ENCODE assay signal across 1 cellular context in genomic region chr19:50870417-50871089, GRCh38.
A peak's percentile ranks its signal among the peaks of the same experiment; 100 is the strongest.
TF ChIP-seq lines count a peak whose summit lies in the region.

No MANE protein-coding gene starts in this region.

TF ChIP-seq in K562, 482 proteins besides CTCF, POLR2A, EP300 and RAD21 (continued from another document and continues in another):
- TF ChIP-seq, protein P1, sequence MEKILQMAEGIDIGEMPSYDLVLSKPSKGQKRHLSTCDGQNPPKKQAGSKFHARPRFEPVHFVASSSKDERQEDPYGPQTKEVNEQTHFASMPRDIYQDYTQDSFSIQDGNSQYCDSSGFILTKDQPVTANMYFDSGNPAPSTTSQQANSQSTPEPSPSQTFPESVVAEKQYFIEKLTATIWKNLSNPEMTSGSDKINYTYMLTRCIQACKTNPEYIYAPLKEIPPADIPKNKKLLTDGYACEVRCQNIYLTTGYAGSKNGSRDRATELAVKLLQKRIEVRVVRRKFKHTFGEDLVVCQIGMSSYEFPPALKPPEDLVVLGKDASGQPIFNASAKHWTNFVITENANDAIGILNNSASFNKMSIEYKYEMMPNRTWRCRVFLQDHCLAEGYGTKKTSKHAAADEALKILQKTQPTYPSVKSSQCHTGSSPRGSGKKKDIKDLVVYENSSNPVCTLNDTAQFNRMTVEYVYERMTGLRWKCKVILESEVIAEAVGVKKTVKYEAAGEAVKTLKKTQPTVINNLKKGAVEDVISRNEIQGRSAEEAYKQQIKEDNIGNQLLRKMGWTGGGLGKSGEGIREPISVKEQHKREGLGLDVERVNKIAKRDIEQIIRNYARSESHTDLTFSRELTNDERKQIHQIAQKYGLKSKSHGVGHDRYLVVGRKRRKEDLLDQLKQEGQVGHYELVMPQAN (IDR thresholded peaks at IDR 0.05; ENCODE audit: borderline replicate concordance) = no peak
- TF ChIP-seq, protein P2, sequence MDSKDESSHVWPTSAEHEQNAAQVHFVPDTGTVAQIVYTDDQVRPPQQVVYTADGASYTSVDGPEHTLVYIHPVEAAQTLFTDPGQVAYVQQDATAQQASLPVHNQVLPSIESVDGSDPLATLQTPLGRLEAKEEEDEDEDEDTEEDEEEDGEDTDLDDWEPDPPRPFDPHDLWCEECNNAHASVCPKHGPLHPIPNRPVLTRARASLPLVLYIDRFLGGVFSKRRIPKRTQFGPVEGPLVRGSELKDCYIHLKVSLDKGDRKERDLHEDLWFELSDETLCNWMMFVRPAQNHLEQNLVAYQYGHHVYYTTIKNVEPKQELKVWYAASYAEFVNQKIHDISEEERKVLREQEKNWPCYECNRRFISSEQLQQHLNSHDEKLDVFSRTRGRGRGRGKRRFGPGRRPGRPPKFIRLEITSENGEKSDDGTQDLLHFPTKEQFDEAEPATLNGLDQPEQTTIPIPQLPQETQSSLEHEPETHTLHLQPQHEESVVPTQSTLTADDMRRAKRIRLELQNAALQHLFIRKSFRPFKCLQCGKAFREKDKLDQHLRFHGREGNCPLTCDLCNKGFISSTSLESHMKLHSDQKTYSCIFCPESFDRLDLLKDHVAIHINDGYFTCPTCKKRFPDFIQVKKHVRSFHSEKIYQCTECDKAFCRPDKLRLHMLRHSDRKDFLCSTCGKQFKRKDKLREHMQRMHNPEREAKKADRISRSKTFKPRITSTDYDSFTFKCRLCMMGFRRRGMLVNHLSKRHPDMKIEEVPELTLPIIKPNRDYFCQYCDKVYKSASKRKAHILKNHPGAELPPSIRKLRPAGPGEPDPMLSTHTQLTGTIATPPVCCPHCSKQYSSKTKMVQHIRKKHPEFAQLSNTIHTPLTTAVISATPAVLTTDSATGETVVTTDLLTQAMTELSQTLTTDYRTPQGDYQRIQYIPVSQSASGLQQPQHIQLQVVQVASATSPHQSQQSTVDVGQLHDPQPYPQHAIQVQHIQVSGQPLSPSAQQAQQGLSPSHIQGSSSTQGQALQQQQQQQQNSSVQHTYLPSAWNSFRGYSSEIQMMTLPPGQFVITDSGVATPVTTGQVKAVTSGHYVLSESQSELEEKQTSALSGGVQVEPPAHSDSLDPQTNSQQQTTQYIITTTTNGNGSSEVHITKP (IDR thresholded peaks at IDR 0.05; ENCODE audit: partially characterized antibody) = no peak
- TF ChIP-seq ZKSCAN3 (CRISPR knock-in tag; IDR thresholded peaks at IDR 0.05) (no peak), ZNF740 (CRISPR knock-in tag; IDR thresholded peaks at IDR 0.05) (no peak), ZNF740 (tag; IDR thresholded peaks at IDR 0.05) (no peak), ATF6 (CRISPR knock-in tag; IDR thresholded peaks at IDR 0.05) (no peak), HNRNPK (IDR thresholded peaks at IDR 0.05; ENCODE audit: low read depth, low read length, poor library complexity, severe bottlenecking) (no peak), TCF7L2 (IDR thresholded peaks at IDR 0.05; ENCODE audit: low read depth, low read length) (no peak), TRIM28 (IDR thresholded peaks at IDR 0.05) (no peak), ZNF766 (CRISPR knock-in tag; conservative IDR thresholded peaks at IDR 0.05) (peak; percentile 96), RBM25 (IDR thresholded peaks at IDR 0.05; ENCODE audit: low read depth, low read length, severe bottlenecking) (no peak), PML (IDR thresholded peaks at IDR 0.05; ENCODE audit: low read length) (no peak), HMG20A (CRISPR knock-in tag; conservative IDR thresholded peaks at IDR 0.05) (no peak), YY1 (IDR thresholded peaks at IDR 0.05; ENCODE audit: borderline replicate concordance in 1 of 3, control insufficient read depth in 1 of 3, extremely low read depth in 1 of 3, insufficient read depth in 3 of 3, insufficient read length in 1 of 3, insufficient replicate concordance in 2 of 3, low read depth in 1 of 3, low read length in 2 of 3) (peak in 2 of 3 experiments; percentile 70 to 78), NFE2L1 (tag; IDR thresholded peaks at IDR 0.05; ENCODE audit: borderline replicate concordance, low read depth) (no peak), MYBL2 (IDR thresholded peaks at IDR 0.05; ENCODE audit: low read depth) (no peak), MYBL2 (CRISPR knock-in tag; IDR thresholded peaks at IDR 0.05; ENCODE audit: borderline replicate concordance) (no peak), BACH1 (tag; IDR thresholded peaks at IDR 0.05) (peak; percentile 70), HOMEZ (CRISPR knock-in tag; IDR thresholded peaks at IDR 0.05) (no peak), MTA3 (IDR thresholded peaks at IDR 0.05; ENCODE audit: borderline replicate concordance) (peak; percentile 87; the same call in 1 of the 2 replicates), NFATC3 (IDR thresholded peaks at IDR 0.05) (no peak), PRPF4 (IDR thresholded peaks at IDR 0.05; ENCODE audit: insufficient read depth, low read depth, low read length, poor library complexity, severe bottlenecking) (no peak), GTF2A2 (tag; IDR thresholded peaks at IDR 0.05) (no peak), TAF15 (IDR thresholded peaks at IDR 0.05; ENCODE audit: low read depth, low read length) (no peak), RCOR1 (IDR thresholded peaks at IDR 0.05; ENCODE audit: borderline replicate concordance in 1 of 2, low read depth in 2 of 2, low read length in 2 of 2) (peak in 1 of 2 experiments; percentile 90; a peak in 2 of 4 replicates), FUS (optimal IDR thresholded peaks at IDR 0.05; ENCODE audit: low read depth, low read length) (no peak), ZNF23 (CRISPR knock-in tag; IDR thresholded peaks at IDR 0.05) (no peak), KDM5B (IDR thresholded peaks at IDR 0.05; ENCODE audit: insufficient replicate concordance, low read depth, low read length) (no peak), HDAC8 (tag; IDR thresholded peaks at IDR 0.05) (0 out of 2 replicates have a peak, but pooled peaks have one; percentile 23), KDM1A (IDR thresholded peaks at IDR 0.05) (no peak), PTRF (tag; IDR thresholded peaks at IDR 0.05) (no peak), FOXP4 (CRISPR knock-in tag; IDR thresholded peaks at IDR 0.05; ENCODE audit: borderline replicate concordance) (peak; percentile 55; the same call in 1 of the 2 replicates)
- TF ChIP-seq, protein P3, sequence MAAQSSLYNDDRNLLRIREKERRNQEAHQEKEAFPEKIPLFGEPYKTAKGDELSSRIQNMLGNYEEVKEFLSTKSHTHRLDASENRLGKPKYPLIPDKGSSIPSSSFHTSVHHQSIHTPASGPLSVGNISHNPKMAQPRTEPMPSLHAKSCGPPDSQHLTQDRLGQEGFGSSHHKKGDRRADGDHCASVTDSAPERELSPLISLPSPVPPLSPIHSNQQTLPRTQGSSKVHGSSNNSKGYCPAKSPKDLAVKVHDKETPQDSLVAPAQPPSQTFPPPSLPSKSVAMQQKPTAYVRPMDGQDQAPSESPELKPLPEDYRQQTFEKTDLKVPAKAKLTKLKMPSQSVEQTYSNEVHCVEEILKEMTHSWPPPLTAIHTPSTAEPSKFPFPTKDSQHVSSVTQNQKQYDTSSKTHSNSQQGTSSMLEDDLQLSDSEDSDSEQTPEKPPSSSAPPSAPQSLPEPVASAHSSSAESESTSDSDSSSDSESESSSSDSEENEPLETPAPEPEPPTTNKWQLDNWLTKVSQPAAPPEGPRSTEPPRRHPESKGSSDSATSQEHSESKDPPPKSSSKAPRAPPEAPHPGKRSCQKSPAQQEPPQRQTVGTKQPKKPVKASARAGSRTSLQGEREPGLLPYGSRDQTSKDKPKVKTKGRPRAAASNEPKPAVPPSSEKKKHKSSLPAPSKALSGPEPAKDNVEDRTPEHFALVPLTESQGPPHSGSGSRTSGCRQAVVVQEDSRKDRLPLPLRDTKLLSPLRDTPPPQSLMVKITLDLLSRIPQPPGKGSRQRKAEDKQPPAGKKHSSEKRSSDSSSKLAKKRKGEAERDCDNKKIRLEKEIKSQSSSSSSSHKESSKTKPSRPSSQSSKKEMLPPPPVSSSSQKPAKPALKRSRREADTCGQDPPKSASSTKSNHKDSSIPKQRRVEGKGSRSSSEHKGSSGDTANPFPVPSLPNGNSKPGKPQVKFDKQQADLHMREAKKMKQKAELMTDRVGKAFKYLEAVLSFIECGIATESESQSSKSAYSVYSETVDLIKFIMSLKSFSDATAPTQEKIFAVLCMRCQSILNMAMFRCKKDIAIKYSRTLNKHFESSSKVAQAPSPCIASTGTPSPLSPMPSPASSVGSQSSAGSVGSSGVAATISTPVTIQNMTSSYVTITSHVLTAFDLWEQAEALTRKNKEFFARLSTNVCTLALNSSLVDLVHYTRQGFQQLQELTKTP (IDR thresholded peaks at IDR 0.05; ENCODE audit: low read depth in 1 of 2, partially characterized antibody in 2 of 2) = no peak
- TF ChIP-seq, protein P4, sequence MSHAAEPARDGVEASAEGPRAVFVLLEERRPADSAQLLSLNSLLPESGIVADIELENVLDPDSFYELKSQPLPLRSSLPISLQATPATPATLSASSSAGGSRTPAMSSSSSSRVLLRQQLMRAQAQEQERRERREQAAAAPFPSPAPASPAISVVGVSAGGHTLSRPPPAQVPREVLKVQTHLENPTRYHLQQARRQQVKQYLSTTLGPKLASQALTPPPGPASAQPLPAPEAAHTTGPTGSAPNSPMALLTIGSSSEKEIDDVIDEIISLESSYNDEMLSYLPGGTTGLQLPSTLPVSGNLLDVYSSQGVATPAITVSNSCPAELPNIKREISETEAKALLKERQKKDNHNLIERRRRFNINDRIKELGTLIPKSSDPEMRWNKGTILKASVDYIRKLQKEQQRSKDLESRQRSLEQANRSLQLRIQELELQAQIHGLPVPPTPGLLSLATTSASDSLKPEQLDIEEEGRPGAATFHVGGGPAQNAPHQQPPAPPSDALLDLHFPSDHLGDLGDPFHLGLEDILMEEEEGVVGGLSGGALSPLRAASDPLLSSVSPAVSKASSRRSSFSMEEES (CRISPR knock-in tag; IDR thresholded peaks at IDR 0.05) = no peak
- TF ChIP-seq, protein P5, sequence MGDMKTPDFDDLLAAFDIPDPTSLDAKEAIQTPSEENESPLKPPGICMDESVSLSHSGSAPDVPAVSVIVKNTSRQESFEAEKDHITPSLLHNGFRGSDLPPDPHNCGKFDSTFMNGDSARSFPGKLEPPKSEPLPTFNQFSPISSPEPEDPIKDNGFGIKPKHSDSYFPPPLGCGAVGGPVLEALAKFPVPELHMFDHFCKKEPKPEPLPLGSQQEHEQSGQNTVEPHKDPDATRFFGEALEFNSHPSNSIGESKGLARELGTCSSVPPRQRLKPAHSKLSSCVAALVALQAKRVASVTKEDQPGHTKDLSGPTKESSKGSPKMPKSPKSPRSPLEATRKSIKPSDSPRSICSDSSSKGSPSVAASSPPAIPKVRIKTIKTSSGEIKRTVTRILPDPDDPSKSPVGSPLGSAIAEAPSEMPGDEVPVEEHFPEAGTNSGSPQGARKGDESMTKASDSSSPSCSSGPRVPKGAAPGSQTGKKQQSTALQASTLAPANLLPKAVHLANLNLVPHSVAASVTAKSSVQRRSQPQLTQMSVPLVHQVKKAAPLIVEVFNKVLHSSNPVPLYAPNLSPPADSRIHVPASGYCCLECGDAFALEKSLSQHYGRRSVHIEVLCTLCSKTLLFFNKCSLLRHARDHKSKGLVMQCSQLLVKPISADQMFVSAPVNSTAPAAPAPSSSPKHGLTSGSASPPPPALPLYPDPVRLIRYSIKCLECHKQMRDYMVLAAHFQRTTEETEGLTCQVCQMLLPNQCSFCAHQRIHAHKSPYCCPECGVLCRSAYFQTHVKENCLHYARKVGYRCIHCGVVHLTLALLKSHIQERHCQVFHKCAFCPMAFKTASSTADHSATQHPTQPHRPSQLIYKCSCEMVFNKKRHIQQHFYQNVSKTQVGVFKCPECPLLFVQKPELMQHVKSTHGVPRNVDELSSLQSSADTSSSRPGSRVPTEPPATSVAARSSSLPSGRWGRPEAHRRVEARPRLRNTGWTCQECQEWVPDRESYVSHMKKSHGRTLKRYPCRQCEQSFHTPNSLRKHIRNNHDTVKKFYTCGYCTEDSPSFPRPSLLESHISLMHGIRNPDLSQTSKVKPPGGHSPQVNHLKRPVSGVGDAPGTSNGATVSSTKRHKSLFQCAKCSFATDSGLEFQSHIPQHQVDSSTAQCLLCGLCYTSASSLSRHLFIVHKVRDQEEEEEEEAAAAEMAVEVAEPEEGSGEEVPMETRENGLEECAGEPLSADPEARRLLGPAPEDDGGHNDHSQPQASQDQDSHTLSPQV (IDR thresholded peaks at IDR 0.05) = 0 out of 2 replicates have a peak, but pooled peaks have one; percentile 37
